ENCODE assay signal across 11 cellular contexts in the genomic region with DNA sequence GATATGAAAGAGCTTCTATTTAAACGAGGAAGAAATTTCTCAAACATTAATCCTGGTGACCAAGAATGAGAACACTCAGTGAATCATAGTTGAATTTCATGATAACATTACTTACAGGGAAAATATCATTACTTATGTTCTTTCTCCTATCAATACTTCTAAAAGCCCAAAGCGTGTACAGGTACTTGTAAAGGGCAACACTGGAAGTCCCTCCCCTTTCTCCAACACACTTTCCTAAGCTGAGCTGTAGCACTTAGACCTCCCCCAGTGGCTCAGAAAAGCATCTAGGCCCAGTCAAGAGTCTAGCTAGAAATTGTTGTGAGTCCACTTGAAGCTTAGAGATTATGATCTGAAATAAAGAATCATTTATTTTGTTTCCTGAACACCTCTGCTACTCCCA.
"Had no signal": no experiment of that assay in that cellular context is flagged by ENCODE, and none has a peak within 500 bp of the region (broad histone marks: within the 10 kb centered on the region; RNA-seq: fewer than 3 reads in every experiment).

No MANE protein-coding gene starts in this region.

- H3K27ac ChIP-seq: adrenal gland, coronary artery, pancreas, tibial nerve had no signal

- H3K36me3 ChIP-seq: adrenal gland, pancreas, tibial nerve had no signal

- ATAC-seq: left colon had no signal

- H3K9me3 ChIP-seq: adrenal gland, pancreas, tibial nerve had no signal

- FAIRE-seq: pancreas had no signal

- H3K4me1 ChIP-seq: adrenal gland had no signal

- H3K4me3 ChIP-seq: adrenal gland, coronary artery, pancreas, tibial nerve had no signal

- DNase-seq: activated naive CD4-positive, alpha-beta T cell treated with anti-CD3 and anti-CD28 coated beads, Interleukin-2, amount 50 U/mL, for 16 hours; adrenal gland; central memory CD4-positive, alpha-beta T cell; effector CD8-positive, alpha-beta T cell; hypothalamus; left colon; naive B cell; pancreas; stimulated activated CD4-positive, alpha-beta T cell treated with anti-CD3 and anti-CD28 coated beads, Interleukin-4, amount 100 ng/mL, for 4 hours had no signal

- H3K27me3 ChIP-seq: adrenal gland, pancreas, tibial nerve had no signal
